Comparison of ENCODE assay signal across 1 cellular context in genomic region chr19:31625575-31625974, GRCh38.
TF ChIP-seq lines count a peak whose summit lies in the region.

No MANE protein-coding gene starts in this region.

TF ChIP-seq in HEK293, 187 proteins besides CTCF, POLR2A, EP300 and RAD21 (continued from another document):
- TF ChIP-seq ZNF513 (tag by site-specific recombination; IDR thresholded peaks at IDR 0.05) (peak; percentile 61; the same call in 1 of the 2 replicates), ATF2 (tag by site-specific recombination; IDR thresholded peaks at IDR 0.05; ENCODE audit: low read depth) (no peak), WT1 (tag by site-specific recombination; IDR thresholded peaks at IDR 0.05) (no peak), ZNF155 (tag by site-specific recombination; IDR thresholded peaks at IDR 0.05) (no peak), ZBTB6 (tag by site-specific recombination; IDR thresholded peaks at IDR 0.05) (no peak), HIC1 (tag by site-specific recombination; IDR thresholded peaks at IDR 0.05) (no peak)
